ENCODE assay signal across 23 cellular contexts in genomic region chr4:39390603-39391002, GRCh38. TPM values are rescaled to one million over a fixed set of nuclear protein-coding genes. Genes with fewer than 3 reads are reported as not detected.
"Had no signal": no experiment of that assay in that cellular context is flagged by ENCODE, and none has a peak within 500 bp of the region (broad histone marks: within the 10 kb centered on the region; RNA-seq: fewer than 3 reads in every experiment).

No MANE protein-coding gene starts in this region.

- H3K27me3 ChIP-seq: gastroesophageal sphincter, neutrophil, right lobe of liver, suprapubic skin, thyroid gland had no signal

- H3K4me1 ChIP-seq: gastroesophageal sphincter, psoas muscle, right lobe of liver, suprapubic skin, thyroid gland had no signal

- DNase-seq: glutamatergic neuron; left colon; left ventricle myocardium superior; mesendoderm; naive B cell; psoas muscle; retina; right lobe of liver; stimulated activated CD4-positive, alpha-beta T cell treated with anti-CD3 and anti-CD28 coated beads, Interleukin-4, amount 100 ng/mL, for 1 hour; stimulated activated CD8-positive, alpha-beta memory T cell treated with anti-CD3 and anti-CD28 coated beads, Interleukin-4, amount 100 ng/mL, for 48 hours; stimulated activated naive CD8-positive, alpha-beta T cell treated with anti-CD3 and anti-CD28 coated beads, Interleukin-15, Interleukin-2, amounts not matched to agents 100 U/mL and 50 U/mL, for 24 hours; thyroid gland had no signal

- H3K9me3 Mint-ChIP-seq: dendritic cell treated with granulocyte-macrophage colony-stimulating factor and Interleukin-4, amounts not matched to agents 40 ng/mL and 50 ng/mL, for 4 days; nephron; stimulated activated effector memory CD8-positive, alpha-beta T cell treated with anti-CD3 and anti-CD28 coated beads, Interleukin-12 subunit alpha, Interleukin-12 subunit beta, amount 100 ng/mL, for 72 hours; type B pancreatic cell had no signal

- ATAC-seq: gastroesophageal sphincter; left colon; left ventricle myocardium superior; psoas muscle; stimulated activated effector memory CD8-positive, alpha-beta T cell treated with anti-CD3 and anti-CD28 coated beads, Interleukin-12 subunit alpha, Interleukin-12 subunit beta, amount 100 ng/mL, for 72 hours; stimulated activated naive CD8-positive, alpha-beta T cell treated with anti-CD3 and anti-CD28 coated beads, Interleukin-15, Interleukin-2, amounts not matched to agents 100 U/mL and 50 U/mL, for 24 hours had no signal

- H3K36me3 Mint-ChIP-seq: naive B cell; stimulated activated effector memory CD8-positive, alpha-beta T cell treated with anti-CD3 and anti-CD28 coated beads, Interleukin-12 subunit alpha, Interleukin-12 subunit beta, amount 100 ng/mL, for 72 hours; type B pancreatic cell had no signal

- H3K4me1 Mint-ChIP-seq: naive B cell; nephron; stimulated activated effector memory CD8-positive, alpha-beta T cell treated with anti-CD3 and anti-CD28 coated beads, Interleukin-12 subunit alpha, Interleukin-12 subunit beta, amount 100 ng/mL, for 72 hours had no signal

- H3K27me3 Mint-ChIP-seq: dendritic cell treated with granulocyte-macrophage colony-stimulating factor and Interleukin-4, amounts not matched to agents 40 ng/mL and 50 ng/mL, for 4 days; naive B cell; type B pancreatic cell had no signal

- H3K4me3 ChIP-seq: gastroesophageal sphincter, lung, psoas muscle, right lobe of liver, suprapubic skin, thyroid gland had no signal

- H3K9me3 ChIP-seq: gastroesophageal sphincter, neutrophil, psoas muscle, right lobe of liver, suprapubic skin, thyroid gland had no signal

- H3K36me3 ChIP-seq: gastroesophageal sphincter, neutrophil, right lobe of liver, suprapubic skin, thyroid gland had no signal

- H3K4me3 Mint-ChIP-seq: dendritic cell treated with granulocyte-macrophage colony-stimulating factor and Interleukin-4, amounts not matched to agents 40 ng/mL and 50 ng/mL, for 4 days; naive B cell; nephron; stimulated activated effector memory CD8-positive, alpha-beta T cell treated with anti-CD3 and anti-CD28 coated beads, Interleukin-12 subunit alpha, Interleukin-12 subunit beta, amount 100 ng/mL, for 72 hours; type B pancreatic cell had no signal

- H3K27ac Mint-ChIP-seq: dendritic cell treated with granulocyte-macrophage colony-stimulating factor and Interleukin-4, amounts not matched to agents 40 ng/mL and 50 ng/mL, for 4 days; naive B cell; nephron; stimulated activated effector memory CD8-positive, alpha-beta T cell treated with anti-CD3 and anti-CD28 coated beads, Interleukin-12 subunit alpha, Interleukin-12 subunit beta, amount 100 ng/mL, for 72 hours; type B pancreatic cell had no signal

- H3K27ac ChIP-seq: gastroesophageal sphincter, neutrophil, psoas muscle, right lobe of liver, suprapubic skin, thyroid gland had no signal

- FAIRE-seq: colon had no signal

RNA-seq across cellular contexts. Expression of gene KLB, which starts 16.1 kb away (rescaled TPM):
- total RNA-seq: fibroblast of villous mesenchyme, osteoblast had no signal
